In the genomic region with DNA sequence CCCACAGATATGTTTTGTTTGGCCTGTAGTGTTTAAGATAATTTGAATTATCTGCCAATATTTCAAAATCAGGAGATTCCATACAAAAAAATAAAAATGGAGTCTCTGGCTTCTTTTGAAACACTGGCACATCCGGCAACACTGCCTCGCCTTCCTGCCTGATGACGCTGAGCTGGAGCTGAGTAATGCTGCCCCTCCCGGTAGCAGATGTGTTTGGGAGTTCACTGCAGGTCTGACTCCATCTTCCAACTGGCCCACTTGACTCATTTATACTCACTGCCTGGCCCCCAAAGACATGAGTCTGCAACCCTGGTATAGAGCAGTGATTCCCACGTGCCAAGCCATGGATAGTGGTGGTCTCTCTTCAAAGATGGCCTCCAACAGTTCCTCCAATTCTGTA, we compare ENCODE assay signal across 12 cellular contexts. TPM values are rescaled to one million over a fixed set of nuclear protein-coding genes. Genes with fewer than 3 reads are reported as not detected.
DNase-seq lines count a peak whose midpoint lies in the region; ATAC-seq and TF ChIP-seq lines count a peak whose summit lies in the region.
"Had no signal": no experiment of that assay in that cellular context is flagged by ENCODE, and none has a peak within 500 bp of the region (broad histone marks: within the 10 kb centered on the region; RNA-seq: fewer than 3 reads in every experiment).

No MANE protein-coding gene starts in this region.

- TF ChIP-seq CTCF in endodermal cell (conservative IDR thresholded peaks at IDR 0.05): no peak
- TF ChIP-seq CTCF in neural crest cell (conservative IDR thresholded peaks at IDR 0.05): no peak
- TF ChIP-seq CTCF in natural killer cell (IDR thresholded peaks at IDR 0.05): no peak

- H3K4me1 Mint-ChIP-seq in endodermal cell: no peaks in the 10 kb centered on the region
- peaks cover 12% of the 10 kb centered on the region for H3K4me1 Mint-ChIP-seq in neural crest cell
- H3K4me1 Mint-ChIP-seq in natural killer cell: no peaks in the 10 kb centered on the region
- H3K4me1 Mint-ChIP-seq in activated CD4-positive, alpha-beta T cell treated with anti-CD3 and anti-CD28 coated beads, Interleukin-2, amount 10 ng/mL, durations not matched to agents 24 days and 14 days: peaks cover 9% of the 10 kb centered on the region

- ATAC-seq in GM21515 (IDR thresholded peaks at IDR 0.05; ENCODE audit: unreplicated experiment) (no peak), natural killer cell (no peak)

- H3K27me3 ChIP-seq in endodermal cell (ENCODE audit: control insufficient read depth, insufficient read depth, low read length, poor library complexity, severe bottlenecking): no peaks in the 10 kb centered on the region

- H3K27me3 Mint-ChIP-seq in endodermal cell (ENCODE audit: insufficient read depth) (no peaks in the 10 kb centered on the region), neural crest cell (ENCODE audit: low read depth) (no peaks in the 10 kb centered on the region), natural killer cell (ENCODE audit: low read depth in 2 of 2) (no peaks in the 10 kb centered on the region)
- H3K27me3 Mint-ChIP-seq in activated CD4-positive, alpha-beta T cell treated with anti-CD3 and anti-CD28 coated beads, Interleukin-2, amount 10 ng/mL, durations not matched to agents 24 days and 14 days: no peaks in the 10 kb centered on the region

- no peak overlapping the region for H3K9ac ChIP-seq in endodermal cell (ENCODE audit: extremely low read depth, low read length, poor library complexity, severe bottlenecking)
- H3K9ac ChIP-seq: KMS-11 had no signal

- peaks cover 75% of the 10 kb centered on the region for H3K36me3 ChIP-seq in endodermal cell (ENCODE audit: control insufficient read depth, insufficient read depth, low read length)

- no peak overlapping the region for H3K27ac ChIP-seq in endodermal cell (ENCODE audit: low read depth, low read length)
- H3K27ac ChIP-seq: KMS-11 had no signal

- H3K4me1 ChIP-seq in endodermal cell (ENCODE audit: control insufficient read depth, insufficient read depth, low read length): no peaks in the 10 kb centered on the region

- H3K36me3 Mint-ChIP-seq in endodermal cell (ENCODE audit: low read depth): peaks cover 47% of the 10 kb centered on the region
- peaks cover 20% of the 10 kb centered on the region for H3K36me3 Mint-ChIP-seq in neural crest cell (ENCODE audit: low read depth)
- no peaks in the 10 kb centered on the region for H3K36me3 Mint-ChIP-seq in natural killer cell
- peaks cover 35% of the 10 kb centered on the region for H3K36me3 Mint-ChIP-seq in activated CD4-positive, alpha-beta T cell treated with anti-CD3 and anti-CD28 coated beads, Interleukin-2, amount 10 ng/mL, durations not matched to agents 24 days and 14 days (ENCODE audit: low read depth)

- in situ Hi-C loops in Caki2 (cut with HindIII; ENCODE audit: low pct_unique_long_range_greater_than_20kb, low sequenced_read_pairs): no loop called here

- no peak overlapping the region for H3K4me3 ChIP-seq in endodermal cell (ENCODE audit: low read length)

- H3K27ac Mint-ChIP-seq in endodermal cell: peak overlapping the region; percentile 28
- H3K27ac Mint-ChIP-seq in neural crest cell (ENCODE audit: unreplicated experiment): peak overlapping the region; percentile 29
- H3K27ac Mint-ChIP-seq in natural killer cell: no peak overlapping the region
- H3K27ac Mint-ChIP-seq in activated CD4-positive, alpha-beta T cell treated with anti-CD3 and anti-CD28 coated beads, Interleukin-2, amount 10 ng/mL, durations not matched to agents 24 days and 14 days: no peak overlapping the region

- H3K9me3 ChIP-seq in endodermal cell (ENCODE audit: control insufficient read depth, low read length): no peaks in the 10 kb centered on the region

- H3K4me3 Mint-ChIP-seq in endodermal cell (no peak overlapping the region), neural crest cell (no peak overlapping the region), natural killer cell (no peak overlapping the region)
- H3K4me3 Mint-ChIP-seq in activated CD4-positive, alpha-beta T cell treated with anti-CD3 and anti-CD28 coated beads, Interleukin-2, amount 10 ng/mL, durations not matched to agents 24 days and 14 days: no peak overlapping the region

- WGBS in endodermal cell (ENCODE audit: insufficient coverage in 1 of 2, insufficient read length in 1 of 2), 2 experiments: 91 to 95% methylated on average over 5 of the region's 5 CpGs

- intact Hi-C loops in natural killer cell (cut with micrococcal nuclease): no loop called here
- intact Hi-C loops in activated CD4-positive, alpha-beta T cell treated with anti-CD3 and anti-CD28 coated beads, Interleukin-2, amount 10 ng/mL, durations not matched to agents 24 days and 14 days (cut with micrococcal nuclease): no loop called here

- H3K9me3 Mint-ChIP-seq in endodermal cell: no peaks in the 10 kb centered on the region
- H3K9me3 Mint-ChIP-seq in neural crest cell: no peaks in the 10 kb centered on the region
- H3K9me3 Mint-ChIP-seq in natural killer cell: no peaks in the 10 kb centered on the region
- H3K9me3 Mint-ChIP-seq in activated CD4-positive, alpha-beta T cell treated with anti-CD3 and anti-CD28 coated beads, Interleukin-2, amount 10 ng/mL, durations not matched to agents 24 days and 14 days: no peaks in the 10 kb centered on the region

- DNase-seq in Caki2 (ENCODE audit: low read depth): peak; percentile 52
- DNase-seq in NCI-H1694 treated with DMSO at 0.1 percent for 48 hours (lab: John Stamatoyannopoulos, UW): peak; percentile 55
- DNase-seq in endodermal cell: peak; percentile 22
- DNase-seq in neural crest cell (ENCODE audit: low read depth, low spot score): no peak
- DNase-seq in natural killer cell: no peak
- DNase-seq in medulla oblongata (ENCODE audit: extremely low spot score): no peak
- no peak for DNase-seq in activated CD4-positive, alpha-beta T cell treated with anti-CD3 and anti-CD28 coated beads, Interleukin-2, amount 10 ng/mL, durations not matched to agents 24 days and 14 days
- DNase-seq: activated effector memory CD4-positive, alpha-beta T cell treated with anti-CD3 and anti-CD28 coated beads, Interleukin-2, amount 50 U/mL, for 16 hours; DND-41; NCI-H524 treated with DMSO at 0.1 percent for 48 hours had no signal

RNA-seq across cellular contexts. Expression of a gene that starts 7.4 kb away (rescaled TPM):
- 13.3 and 20.9 TPM in 2 replicates for total RNA-seq in Caki2 (2014; rRNA removed; shearing (Covaris generic); ENCODE audit: low replicate concordance)
- 10 to 100 TPM; 57.3 to 79.1 TPM for total RNA-seq in endodermal cell
- polyA plus RNA-seq in endodermal cell (2013, experiment 1 of 2): 38.3 TPM
- polyA plus RNA-seq in endodermal cell (2013, experiment 2 of 2): 44.6 TPM
- total RNA-seq in neural crest cell: 80.6 and 85.9 TPM in 2 replicates
- total RNA-seq in natural killer cell: 1 to 10 TPM; 2.8 to 4.2 (median 3.6) TPM
- 44.5 and 51.5 TPM in 2 replicates for total RNA-seq in activated CD4-positive, alpha-beta T cell treated with anti-CD3 and anti-CD28 coated beads, Interleukin-2, amount 10 ng/mL, durations not matched to agents 24 days and 14 days

Comparison
In these comparisons a context has a peak if more than half of its experiments do, and no peak if none do; other contexts are left out.
1. DNase-seq: peak in Caki2 (single experiment), NCI-H1694 treated with DMSO at 0.1 percent for 48 hours (single experiment) and endodermal cell (single experiment); none in neural crest cell (single experiment), natural killer cell (single experiment), medulla oblongata (single experiment) and activated CD4-positive, alpha-beta T cell treated with anti-CD3 and anti-CD28 coated beads, Interleukin-2, amount 10 ng/mL, durations not matched to agents 24 days and 14 days (single experiment).
2. H3K27ac Mint-ChIP-seq: peak in endodermal cell (single experiment) and neural crest cell (single experiment); none in natural killer cell (0 of 2) and activated CD4-positive, alpha-beta T cell treated with anti-CD3 and anti-CD28 coated beads, Interleukin-2, amount 10 ng/mL, durations not matched to agents 24 days and 14 days (single experiment).